In genomic region chr1:79325705-79326104, GRCh38 we compare ENCODE assay signal across 25 cellular contexts.
"Had no signal": no experiment of that assay in that cellular context is flagged by ENCODE, and none has a peak within 500 bp of the region (broad histone marks: within the 10 kb centered on the region; RNA-seq: fewer than 3 reads in every experiment).

No MANE protein-coding gene starts in this region.

- H3K9ac ChIP-seq: neural progenitor cell had no signal

- ATAC-seq: effector memory CD8-positive, alpha-beta T cell; gastrocnemius medialis; left cardiac atrium; left lung; naive thymus-derived CD4-positive, alpha-beta T cell; sciatic nerve; stimulated activated naive CD8-positive, alpha-beta T cell treated with anti-CD3 and anti-CD28 coated beads, Interleukin-15, amount 100 ng/mL, for 72 hours; upper lobe of right lung had no signal

- H3K36me3 ChIP-seq: gastrocnemius medialis, left lung, neural progenitor cell, prostate gland, right atrium auricular region, suprapubic skin, transverse colon, upper lobe of right lung, uterus had no signal

- H3K4me2 ChIP-seq: neural progenitor cell, smooth muscle cell had no signal

- H3K27ac ChIP-seq: gastrocnemius medialis, left lung, neural progenitor cell, prostate gland, right atrium auricular region, suprapubic skin, transverse colon, upper lobe of right lung, uterus had no signal

- H3K9me3 ChIP-seq: gastrocnemius medialis, prostate gland, suprapubic skin, transverse colon, upper lobe of right lung, uterus had no signal

- H3K4me3 ChIP-seq: gastrocnemius medialis, left lung, neural progenitor cell, prostate gland, right atrium auricular region, smooth muscle cell, suprapubic skin, transverse colon, upper lobe of right lung, uterus had no signal

- H3K27me3 ChIP-seq: gastrocnemius medialis, left lung, neural progenitor cell, right atrium auricular region, suprapubic skin, transverse colon, upper lobe of right lung, uterus had no signal

- DNase-seq: cortex of kidney; effector memory CD8-positive, alpha-beta T cell; gastrocnemius medialis; head of caudate nucleus; left cardiac atrium; left lung; mesendoderm; midbrain; naive thymus-derived CD4-positive, alpha-beta T cell; nucleus accumbens; stimulated activated CD4-positive, alpha-beta T cell treated with anti-CD3 and anti-CD28 coated beads, Interleukin-12 subunit alpha, Interleukin-12 subunit beta, amount 100 ng/mL, for 4 hours; stimulated activated CD4-positive, alpha-beta T cell treated with anti-CD3 and anti-CD28 coated beads, Interleukin-1b, Interleukin-23, amount 100 ng/mL, for 48 hours; stimulated activated CD4-positive, alpha-beta T cell treated with anti-CD3 and anti-CD28 coated beads, Interleukin-4, amount 100 ng/mL, for 1 hour; stimulated activated CD8-positive, alpha-beta memory T cell treated with anti-CD3 and anti-CD28 coated beads, Interleukin-4, amount 100 ng/mL, for 48 hours; stimulated activated naive CD4-positive, alpha-beta T cell; stimulated activated naive CD8-positive, alpha-beta T cell treated with anti-CD3 and anti-CD28 coated beads, Interleukin-15, amount 100 ng/mL, for 72 hours; transverse colon; upper lobe of right lung; uterus had no signal

- H3K4me1 ChIP-seq: gastrocnemius medialis, left lung, neural progenitor cell, prostate gland, right atrium auricular region, suprapubic skin, transverse colon, upper lobe of right lung, uterus had no signal

- H2AFZ ChIP-seq: neural progenitor cell had no signal
